Comparison of ENCODE assay signal across 23 cellular contexts in genomic region chr11:31884080-31884479, GRCh38.
A peak's percentile ranks its signal among the peaks of the same experiment; 100 is the strongest.
DNase-seq lines count a peak whose midpoint lies in the region; FAIRE-seq and TF ChIP-seq lines count a peak whose summit lies in the region.
"Had no signal": no experiment of that assay in that cellular context is flagged by ENCODE, and none has a peak within 500 bp of the region (broad histone marks: within the 10 kb centered on the region; RNA-seq: fewer than 3 reads in every experiment).

No MANE protein-coding gene starts in this region.

- H3K27ac ChIP-seq in Karpas-422 (ENCODE audit: low read length), result no peak overlapping the region
- peak overlapping the region; percentile 54; the same call in 1 of the 2 replicates for H3K27ac ChIP-seq in SJCRH30
- H3K27ac ChIP-seq: 22Rv1; BLaER1 treated with 17β-estradiol and CSF1 and Interleukin-3, amounts not matched to agents 10 nM and 100 nM had no signal

- H3K9ac ChIP-seq in Karpas-422 (ENCODE audit: low read length), result 0 out of 2 replicates have a peak overlapping the region, but pooled peaks have one; percentile 2
- H3K9ac ChIP-seq: BLaER1 treated with 17β-estradiol and CSF1 and Interleukin-3, amounts not matched to agents 10 nM and 100 nM had no signal

- peak overlapping the region; percentile 20; the same call in 1 of the 2 replicates for H3K4me3 ChIP-seq in Karpas-422 (ENCODE audit: low read length)
- H3K4me3 ChIP-seq in SJCRH30, result no peak overlapping the region
- H3K4me3 ChIP-seq: BLaER1 treated with 17β-estradiol and CSF1 and Interleukin-3, amounts not matched to agents 10 nM and 100 nM; HAP-1 had no signal

- H3K9me3 ChIP-seq in Karpas-422 (ENCODE audit: low read length) (no peaks in the 10 kb centered on the region), SJCRH30 (replicated peaks) (no peaks in the 10 kb centered on the region)
- H3K9me3 ChIP-seq: BE2C; BLaER1 treated with 17β-estradiol and CSF1 and Interleukin-3, amounts not matched to agents 10 nM and 100 nM; HAP-1 had no signal

- H4K20me1 ChIP-seq in Karpas-422 (ENCODE audit: insufficient read depth, low read depth, low read length), result no peaks in the 10 kb centered on the region
- H4K20me1 ChIP-seq: BLaER1 treated with 17β-estradiol and CSF1 and Interleukin-3, amounts not matched to agents 10 nM and 100 nM had no signal

- H3K4me2 ChIP-seq in Karpas-422 (ENCODE audit: low read depth, low read length, poor library complexity, severe bottlenecking), result peak overlapping the region; percentile 50
- H3K4me2 ChIP-seq: BLaER1 treated with 17β-estradiol and CSF1 and Interleukin-3, amounts not matched to agents 10 nM and 100 nM had no signal

- no peak for TF ChIP-seq POLR2A in GM12891 (IDR thresholded peaks at IDR 0.05; ENCODE audit: low read depth, low read length)

- no peaks in the 10 kb centered on the region for H3K27me3 ChIP-seq in Karpas-422 (ENCODE audit: low read length)
- H3K27me3 ChIP-seq in SJCRH30, result no peaks in the 10 kb centered on the region
- H3K27me3 ChIP-seq: BE2C; BLaER1 treated with 17β-estradiol and CSF1 and Interleukin-3, amounts not matched to agents 10 nM and 100 nM had no signal

- no peaks in the 10 kb centered on the region for H3K9me2 ChIP-seq in Karpas-422 (replicated peaks; ENCODE audit: insufficient read depth, low read length)

- no peak for DNase-seq in GM12891 (ENCODE audit: insufficient read length, low spot score)
- peak; percentile 54 for DNase-seq in Karpas-422
- no peak for DNase-seq in SJCRH30
- no peak for DNase-seq in UCSD-AML1 (lab: John Stamatoyannopoulos, UW; ENCODE audit: unreplicated experiment)
- no peak for DNase-seq in stimulated activated naive CD4-positive, alpha-beta T cell treated with Interleukin-2 at 50 U/mL for 16 hours (lab: John Stamatoyannopoulos, UW)
- DNase-seq in activated T-cell treated with anti-CD3 and anti-CD28 coated beads, Interleukin-2, amount 50 U/mL, for 1 hour, result no peak
- DNase-seq: ACHN; AML-193; BE2C; CD4-positive, alpha-beta T cell; CD8-positive, alpha-beta memory T cell; DMS 273 treated with DMSO at 0.1 percent for 48 hours; DMS53; DMS79 treated with DMSO at 0.1 percent for 48 hours; GF-D8; GOT3; HFFc6 had no signal

- peak overlapping the region; percentile 76; the same call in 1 of the 2 replicates for H2AFZ ChIP-seq in Karpas-422 (ENCODE audit: low read length)

- no peak for FAIRE-seq in GM12891 (lab: Jason Lieb, UNC)
- FAIRE-seq: A204.1, D721Med, H54 had no signal

- H3K36me3 ChIP-seq in Karpas-422 (ENCODE audit: insufficient read depth, low read length), result no peaks in the 10 kb centered on the region
- no peaks in the 10 kb centered on the region for H3K36me3 ChIP-seq in SJCRH30
- H3K36me3 ChIP-seq: BE2C; BLaER1 treated with 17β-estradiol and CSF1 and Interleukin-3, amounts not matched to agents 10 nM and 100 nM; HAP-1 had no signal

- no peaks in the 10 kb centered on the region for H3K79me2 ChIP-seq in Karpas-422 (ENCODE audit: low read length)

- peaks cover 19% of the 10 kb centered on the region for H3K4me1 ChIP-seq in Karpas-422 (ENCODE audit: low read length)
- peaks cover 29% of the 10 kb centered on the region for H3K4me1 ChIP-seq in SJCRH30
- H3K4me1 ChIP-seq: BE2C; BLaER1 treated with 17β-estradiol and CSF1 and Interleukin-3, amounts not matched to agents 10 nM and 100 nM; HAP-1 had no signal

TF ChIP-seq in GM12891, 5 proteins besides CTCF, POLR2A, EP300 and RAD21:
- TF ChIP-seq POU2F2 (IDR thresholded peaks at IDR 0.05; ENCODE audit: low read depth, low read length) (no peak), TAF1 (IDR thresholded peaks at IDR 0.05; ENCODE audit: low read depth, low read length) (no peak), SPI1 (IDR thresholded peaks at IDR 0.05; ENCODE audit: low read depth, low read length) (peak; percentile 27; the same call in 1 of the 2 replicates)
